23 cellular contexts compared by ENCODE assay signal in genomic region chr6:159815410-159815809, GRCh38. TPM values are rescaled to one million over a fixed set of nuclear protein-coding genes. Genes with fewer than 3 reads are reported as not detected.
DNase-seq lines count a peak whose midpoint lies in the region; ATAC-seq and TF ChIP-seq lines count a peak whose summit lies in the region.
"Had no signal": no experiment of that assay in that cellular context is flagged by ENCODE, and none has a peak within 500 bp of the region (broad histone marks: within the 10 kb centered on the region; RNA-seq: fewer than 3 reads in every experiment).

No MANE protein-coding gene starts in this region.

- ATAC-seq in Right ventricle myocardium inferior: no peak

- H3K27me3 ChIP-seq in cardiac muscle cell: no peaks in the 10 kb centered on the region

- intact Hi-C loops in Right ventricle myocardium inferior (cut with DNase I): no loop called here

- peak overlapping the region; percentile 82 for H3K27ac Mint-ChIP-seq in neural crest cell (ENCODE audit: unreplicated experiment)
- H3K27ac Mint-ChIP-seq: CD4-positive, CD25-positive, alpha-beta regulatory T cell; HFFc6 had no signal

- no peaks in the 10 kb centered on the region for H3K36me3 Mint-ChIP-seq in neural crest cell (ENCODE audit: low read depth)

- H3K4me3 ChIP-seq in cardiac muscle cell: no peak overlapping the region
- H3K4me3 ChIP-seq in foreskin fibroblast (ENCODE audit: low read depth in 1 of 2, low read length in 2 of 2): no peak overlapping the region
- H3K4me3 ChIP-seq: PC-9 had no signal

- H3K27ac ChIP-seq in cardiac muscle cell: peak overlapping the region; percentile 62
- H3K27ac ChIP-seq: PC-9, RWPE1 had no signal

- H3K9me3 Mint-ChIP-seq in neural crest cell: no peaks in the 10 kb centered on the region
- H3K9me3 Mint-ChIP-seq: HFFc6 had no signal

- peaks cover 6% of the 10 kb centered on the region for H3K27me3 Mint-ChIP-seq in neural crest cell (ENCODE audit: low read depth)
- H3K27me3 Mint-ChIP-seq: CD4-positive, CD25-positive, alpha-beta regulatory T cell had no signal

- no peaks in the 10 kb centered on the region for H3K36me3 ChIP-seq in cardiac muscle cell

- DNase-seq in cardiac muscle cell (ENCODE audit: low read depth in 1 of 2, low spot score in 1 of 2) (no peak), Right ventricle myocardium inferior (ENCODE audit: missing footprints) (no peak), foreskin melanocyte (peak; percentile 8), neural crest cell (ENCODE audit: low read depth, low spot score) (no peak), foreskin fibroblast (no peak), NCI-H82 treated with DMSO at 0.1 percent for 48 hours (lab: John Stamatoyannopoulos, UW; ENCODE audit: unreplicated experiment) (no peak), cerebellum (ENCODE audit: low spot score) (no peak)
- DNase-seq: CD4-positive, CD25-positive, alpha-beta regulatory T cell; EL; H7; HFFc6; KBM-7; NCI-H1092; NCI-H1436; NCI-H187 treated with DMSO at 0.1 percent for 48 hours; NCI-H2107; NCI-H2227 treated with DMSO at 0.1 percent for 48 hours; NCI-H510A; PC-9; SIG-M5 had no signal

- no peak for TF ChIP-seq CTCF in cardiac muscle cell (IDR thresholded peaks at IDR 0.05; ENCODE audit: low read depth, low read length)
- no peak for TF ChIP-seq CTCF in neural crest cell (conservative IDR thresholded peaks at IDR 0.05)
- TF ChIP-seq CTCF in foreskin fibroblast (IDR thresholded peaks at IDR 0.05; ENCODE audit: low read depth, low read length): no peak

- H3K9me3 ChIP-seq in cardiac muscle cell (ENCODE audit: low read depth): no peaks in the 10 kb centered on the region

- H3K4me1 Mint-ChIP-seq in neural crest cell: peaks cover 23% of the 10 kb centered on the region

- no peak overlapping the region for H3K4me3 Mint-ChIP-seq in neural crest cell
- H3K4me3 Mint-ChIP-seq: CD4-positive, CD25-positive, alpha-beta regulatory T cell; HFFc6 had no signal

- H3K4me1 ChIP-seq in cardiac muscle cell (ENCODE audit: low read depth): peaks cover 7% of the 10 kb centered on the region

RNA-seq across cellular contexts. Expression of gene PNLDC1, which starts 15.3 kb away (rescaled TPM):
- total RNA-seq in cardiac muscle cell (0.09 TPM in 1 of 2 replicates, not detected in the other), Right ventricle myocardium inferior (0.32 TPM), neural crest cell (0.49 TPM in 1 of 2 replicates, not detected in the other), cerebellum (not detected)
- 0.09 and 0.31 TPM in 2 replicates for polyA plus RNA-seq in cardiac muscle cell
- total RNA-seq: CD4-positive, CD25-positive, alpha-beta regulatory T cell; H7; HFFc6; HT1080 had no signal
- polyA plus RNA-seq: BJ had no signal

RNA-seq across cellular contexts. Expression of gene MRPL18, which starts 25.1 kb away (rescaled TPM):
- total RNA-seq in cardiac muscle cell (50.5 and 83.0 TPM in 2 replicates), Right ventricle myocardium inferior (69.8 TPM), neural crest cell (53.0 and 56.3 TPM in 2 replicates), cerebellum (30.2 TPM)
- polyA plus RNA-seq in cardiac muscle cell: 73.1 and 75.6 TPM in 2 replicates

RNA-seq across cellular contexts. Expression of gene TCP1, which starts 26.0 kb away (rescaled TPM):
- 130 and 139 TPM in 2 replicates for total RNA-seq in cardiac muscle cell
- polyA plus RNA-seq in cardiac muscle cell: 164 and 173 TPM in 2 replicates
- 170 TPM for total RNA-seq in Right ventricle myocardium inferior
- total RNA-seq in neural crest cell: 246 and 248 TPM in 2 replicates
- total RNA-seq in cerebellum: 169 TPM

RNA-seq across cellular contexts. Expression of gene ACAT2, which starts 53.6 kb away (rescaled TPM):
- total RNA-seq in cardiac muscle cell (14.2 and 59.1 TPM in 2 replicates), Right ventricle myocardium inferior (5.2 TPM), neural crest cell (419 and 443 TPM in 2 replicates), cerebellum (28.2 TPM)
- 45.7 and 179 TPM in 2 replicates for polyA plus RNA-seq in cardiac muscle cell
